In genomic region chr6:28794175-28795002, GRCh38 we compare ENCODE assay signal across 10 cellular contexts.
DNase-seq lines count a peak whose midpoint lies in the region; ATAC-seq, FAIRE-seq and TF ChIP-seq lines count a peak whose summit lies in the region.
"Had no signal": no experiment of that assay in that cellular context is flagged by ENCODE, and none has a peak within 500 bp of the region (broad histone marks: within the 10 kb centered on the region; RNA-seq: fewer than 3 reads in every experiment).

No MANE protein-coding gene starts in this region.

- TF ChIP-seq POLR2A in esophagus squamous epithelium (IDR thresholded peaks at IDR 0.05), result no peak

- peaks cover 9% of the 10 kb centered on the region for H3K36me3 Mint-ChIP-seq in activated naive CD4-positive, alpha-beta T cell treated with anti-CD3 and anti-CD28 coated beads, Interleukin-2, amount 50 U/mL, for 24 hours

- H3K27ac ChIP-seq in ectodermal cell (ENCODE audit: insufficient read depth, low read depth, low read length, poor library complexity, severe bottlenecking) (no peak overlapping the region), esophagus squamous epithelium (no peak overlapping the region), heart right ventricle (no peak overlapping the region)

- H3K4me3 ChIP-seq in ectodermal cell (ENCODE audit: insufficient read depth, low read depth, low read length) (peak overlapping the region; percentile 47), skeletal muscle satellite cell (ENCODE audit: low read length) (peak overlapping the region; percentile 54), esophagus squamous epithelium (peak overlapping the region in 1 of 4 donors; percentile 20), heart right ventricle (peak overlapping the region in 1 of 10 donors; percentile 7)

- H3K36me3 ChIP-seq in ectodermal cell (ENCODE audit: control insufficient read depth, insufficient read depth, low read length), result no peaks in the 10 kb centered on the region
- no peaks in the 10 kb centered on the region for H3K36me3 ChIP-seq in skeletal muscle satellite cell (ENCODE audit: insufficient read depth, low read length)
- no peaks in the 10 kb centered on the region for H3K36me3 ChIP-seq in esophagus squamous epithelium
- no peaks in the 10 kb centered on the region for H3K36me3 ChIP-seq in heart right ventricle

- H3K9me3 ChIP-seq in ectodermal cell (ENCODE audit: control insufficient read depth, low read length) (no peaks in the 10 kb centered on the region), skeletal muscle satellite cell (replicated peaks; ENCODE audit: low read length) (no peaks in the 10 kb centered on the region), esophagus squamous epithelium (peaks cover 0 to 6% (median 0%) of the 10 kb centered on the region in 3 donors), heart right ventricle (peaks cover 0 to 11% (median 0%) of the 10 kb centered on the region in 11 donors)

- H3K9ac ChIP-seq in skeletal muscle satellite cell (ENCODE audit: low read depth, low read length), result no peak overlapping the region

- H3K27me3 ChIP-seq in ectodermal cell (ENCODE audit: control insufficient read depth, insufficient read depth, low read length, poor library complexity, severe bottlenecking), result peaks cover 66% of the 10 kb centered on the region
- H3K27me3 ChIP-seq in skeletal muscle satellite cell (ENCODE audit: control insufficient read depth, insufficient read depth, low read length), result peaks cover 11% of the 10 kb centered on the region
- peaks cover 0 to 95% (median 36%) of the 10 kb centered on the region in 4 donors for H3K27me3 ChIP-seq in esophagus squamous epithelium
- H3K27me3 ChIP-seq in heart right ventricle, result peaks cover 6 to 97% (median 92%) of the 10 kb centered on the region in 7 donors

- peak overlapping the region; percentile 36 for H3K4me3 Mint-ChIP-seq in activated naive CD4-positive, alpha-beta T cell treated with anti-CD3 and anti-CD28 coated beads, Interleukin-2, amount 50 U/mL, for 24 hours

- H3K27ac Mint-ChIP-seq in activated naive CD4-positive, alpha-beta T cell treated with anti-CD3 and anti-CD28 coated beads, Interleukin-2, amount 50 U/mL, for 24 hours, result peak overlapping the region; percentile 1

- H3K27me3 Mint-ChIP-seq in activated naive CD4-positive, alpha-beta T cell treated with anti-CD3 and anti-CD28 coated beads, Interleukin-2, amount 50 U/mL, for 24 hours, result peaks cover 78% of the 10 kb centered on the region

- DNase-seq in activated naive CD4-positive, alpha-beta T cell treated with Interleukin-2 at 50 U/mL for 16 hours, result no peak
- peak; percentile 19 for DNase-seq in RCC 7860 (ENCODE audit: low spot score)
- DNase-seq in posterior cingulate gyrus, result no peak
- DNase-seq in esophagus squamous epithelium (lab: John Stamatoyannopoulos, UW), result no peak
- DNase-seq in heart right ventricle, result no peak
- DNase-seq: caudate nucleus, GF-D8 had no signal

- intact Hi-C loops in posterior cingulate gyrus (cut with DNase I), result no loop called here
- intact Hi-C loops in esophagus squamous epithelium (cut with DNase I), result loop anchor here (2.0 kb wide), 1 partner anchor 20 kb away; no protein-coding TSS in a partner anchor
- intact Hi-C loops in heart right ventricle (cut with DNase I), result no loop called here

- peak overlapping the region; percentile 75 for H3K4me2 ChIP-seq in skeletal muscle satellite cell (ENCODE audit: low read length)

- no peak for ATAC-seq in heart right ventricle

- TF ChIP-seq CTCF in esophagus squamous epithelium (IDR thresholded peaks at IDR 0.05) (no peak), heart right ventricle (IDR thresholded peaks at IDR 0.05) (no peak)

- H3K4me1 ChIP-seq in ectodermal cell (ENCODE audit: control insufficient read depth, insufficient read depth, low read length) (peaks cover 9% of the 10 kb centered on the region), skeletal muscle satellite cell (ENCODE audit: control insufficient read depth, insufficient read depth, low read length) (no peaks in the 10 kb centered on the region), esophagus squamous epithelium (peaks cover 0 to 16% (median 0%) of the 10 kb centered on the region in 3 donors), heart right ventricle (peaks cover 0 to 6% (median 0%) of the 10 kb centered on the region in 9 donors)

- 2 to 3% methylated on average over 35 of the region's 35 CpGs for WGBS in ectodermal cell, 2 experiments
- WGBS in esophagus squamous epithelium, 2 donors, result 5 to 8% methylated on average over 30 to 35 of the region's 35 CpGs
- whole genome bisulfite sequencing in heart right ventricle, 2 donors, result 2% methylated on average over 35 of the region's 35 CpGs

- peaks cover 20% of the 10 kb centered on the region for H3K9me3 Mint-ChIP-seq in activated naive CD4-positive, alpha-beta T cell treated with anti-CD3 and anti-CD28 coated beads, Interleukin-2, amount 50 U/mL, for 24 hours

- H3K4me1 Mint-ChIP-seq in activated naive CD4-positive, alpha-beta T cell treated with anti-CD3 and anti-CD28 coated beads, Interleukin-2, amount 50 U/mL, for 24 hours, result peaks cover 8% of the 10 kb centered on the region

- no peak for FAIRE-seq in RCC 7860 (lab: Jason Lieb, UNC)
